Comparison of ENCODE assay signal across 1 cellular context in the genomic region with DNA sequence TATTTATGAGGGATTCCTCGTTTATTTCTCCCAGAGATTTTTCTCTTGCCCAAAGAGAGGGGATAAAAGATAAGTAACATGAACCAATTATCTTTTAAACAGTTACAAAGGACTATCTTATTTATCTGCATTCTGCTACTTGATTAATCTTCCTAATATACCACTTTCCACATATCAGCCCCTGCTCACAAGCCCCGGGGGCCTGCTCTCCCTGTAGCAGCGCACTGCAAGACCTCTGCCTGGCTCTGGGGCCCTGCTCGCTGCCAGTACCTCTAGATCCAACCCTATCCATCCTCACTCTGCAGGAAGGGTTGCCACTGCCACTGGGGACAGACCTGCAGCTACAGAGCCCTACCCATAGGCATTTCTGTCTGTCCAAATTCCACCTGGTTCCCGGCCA.
TF ChIP-seq lines count a peak whose summit lies in the region.

No MANE protein-coding gene starts in this region.

TF ChIP-seq in SK-N-SH treated with all-trans-retinoic acid at 6 μM for 48 hours, 23 proteins besides CTCF, POLR2A, EP300 and RAD21 (continued from another document):
- TF ChIP-seq PATZ1 (CRISPR knock-in tag; IDR thresholded peaks at IDR 0.05; ENCODE audit: borderline replicate concordance), result no peak
